Comparison of ENCODE assay signal across 27 cellular contexts in genomic region chr7:26944486-26944885, GRCh38.
A peak's percentile ranks its signal among the peaks of the same experiment; 100 is the strongest.
DNase-seq lines count a peak whose midpoint lies in the region; ATAC-seq lines count a peak whose summit lies in the region.
"Had no signal": no experiment of that assay in that cellular context is flagged by ENCODE, and none has a peak within 500 bp of the region (broad histone marks: within the 10 kb centered on the region; RNA-seq: fewer than 3 reads in every experiment).

No MANE protein-coding gene starts in this region.

- peak; percentile 14 for DNase-seq in NCI-H510A treated with DMSO at 0.1 percent for 48 hours (lab: John Stamatoyannopoulos, UW)
- DNase-seq in NCI-H510A (lab: John Stamatoyannopoulos, UW): no peak
- peak; percentile 57 for DNase-seq in NCI-H1092 (lab: John Stamatoyannopoulos, UW)
- DNase-seq in NCI-H526 (lab: John Stamatoyannopoulos, UW): peak; percentile 73 to 87
- DNase-seq in cerebellum (ENCODE audit: low spot score): no peak
- no peak for DNase-seq in left lobe of liver (ENCODE audit: low spot score)
- DNase-seq: activated CD4-positive, alpha-beta memory T cell treated with anti-CD3 and anti-CD28 coated beads, Interleukin-2, amount 10 ng/mL, durations not matched to agents 7 days and 5 days; activated CD8-positive, alpha-beta memory T cell treated with anti-CD3 and anti-CD28 coated beads, Interleukin-2, amount 50 U/mL, for 48 hours; activated naive CD4-positive, alpha-beta T cell treated with Interleukin-2 at 50 U/mL for 16 hours; caudate nucleus; CD8-positive, alpha-beta T cell; cortex of kidney; effector memory CD4-positive, alpha-beta T cell; GDM1; HFFc6; hypothalamus; KBM-7; MM.1S; nephron progenitor cell; Right ventricle myocardium superior; stimulated activated CD4-positive, alpha-beta T cell treated with anti-CD3 and anti-CD28 coated beads, Interleukin-4, amount 100 ng/mL, for 1 hour; T-helper 2 cell; thyroid gland; uterus had no signal

- ATAC-seq in HG03342 (IDR thresholded peaks at IDR 0.05; ENCODE audit: unreplicated experiment) (no peak), esophagus mucosa (no peak), left lobe of liver (no peak)
- ATAC-seq: CD8-positive, alpha-beta T cell; Panc1 had no signal

Comparison
In these comparisons a context has a peak if more than half of its experiments do, and no peak if none do; other contexts are left out.
1. DNase-seq: peak in NCI-H510A treated with DMSO at 0.1 percent for 48 hours (single experiment), NCI-H1092 (single experiment) and NCI-H526 (2 of 2); none in NCI-H510A (single experiment), cerebellum (single experiment) and left lobe of liver (single experiment).